In genomic region chrX:13691845-13692334, GRCh38 we compare ENCODE assay signal across 2 cellular contexts.
TF ChIP-seq lines count a peak whose summit lies in the region.

No MANE protein-coding gene starts in this region.

TF ChIP-seq in HEK293, 187 proteins besides CTCF, POLR2A, EP300 and RAD21 (continues in another document):
- peak; percentile 87 for TF ChIP-seq OSR2 (tag by site-specific recombination; IDR thresholded peaks at IDR 0.05)
- no peak for TF ChIP-seq ZNF133 (tag by site-specific recombination; IDR thresholded peaks at IDR 0.05)
- TF ChIP-seq ZNF138 (tag by site-specific recombination; IDR thresholded peaks at IDR 0.05; ENCODE audit: borderline replicate concordance) = no peak
- 0 out of 2 replicates have a peak, but pooled peaks have one; percentile 20 for TF ChIP-seq ZNF580 (tag by site-specific recombination; IDR thresholded peaks at IDR 0.05)
- TF ChIP-seq, protein P1, sequence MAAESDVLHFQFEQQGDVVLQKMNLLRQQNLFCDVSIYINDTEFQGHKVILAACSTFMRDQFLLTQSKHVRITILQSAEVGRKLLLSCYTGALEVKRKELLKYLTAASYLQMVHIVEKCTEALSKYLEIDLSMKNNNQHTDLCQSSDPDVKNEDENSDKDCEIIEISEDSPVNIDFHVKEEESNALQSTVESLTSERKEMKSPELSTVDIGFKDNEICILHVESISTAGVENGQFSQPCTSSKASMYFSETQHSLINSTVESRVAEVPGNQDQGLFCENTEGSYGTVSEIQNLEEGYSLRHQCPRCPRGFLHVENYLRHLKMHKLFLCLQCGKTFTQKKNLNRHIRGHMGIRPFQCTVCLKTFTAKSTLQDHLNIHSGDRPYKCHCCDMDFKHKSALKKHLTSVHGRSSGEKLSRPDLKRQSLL (tag by site-specific recombination; IDR thresholded peaks at IDR 0.05) = peak; percentile 63; the same call in 1 of the 2 replicates
- peak; percentile 59 for TF ChIP-seq SP2 (tag by site-specific recombination; IDR thresholded peaks at IDR 0.05)
- peak; percentile 88 for TF ChIP-seq ZNF366 (tag by site-specific recombination; conservative IDR thresholded peaks at IDR 0.05)
- TF ChIP-seq ZNF843 (tag by site-specific recombination; IDR thresholded peaks at IDR 0.05) = peak; percentile 59
- peak; percentile 75 for TF ChIP-seq PRDM10 (tag by site-specific recombination; IDR thresholded peaks at IDR 0.05)
- peak; percentile 50; the same call in 1 of the 2 replicates for TF ChIP-seq ZBTB7A (tag by site-specific recombination; IDR thresholded peaks at IDR 0.05; ENCODE audit: low read depth)
- peak; percentile 54; the same call in 1 of the 2 replicates for TF ChIP-seq ZBTB17 (tag by site-specific recombination; IDR thresholded peaks at IDR 0.05)
- peak; percentile 100 for TF ChIP-seq ZNF121 (tag by site-specific recombination; IDR thresholded peaks at IDR 0.05)
- peak; percentile 60; the same call in 1 of the 2 replicates for TF ChIP-seq ZBTB48 (tag by site-specific recombination; IDR thresholded peaks at IDR 0.05)
- TF ChIP-seq ZFP37 (tag by site-specific recombination; IDR thresholded peaks at IDR 0.05) = peak; percentile 72
- no peak for TF ChIP-seq KLF7 (tag by site-specific recombination; IDR thresholded peaks at IDR 0.05; ENCODE audit: borderline replicate concordance)
- peak; percentile 60; the same call in 1 of the 2 replicates for TF ChIP-seq ZBTB21 (tag by site-specific recombination; IDR thresholded peaks at IDR 0.05)
- peak; percentile 85 for TF ChIP-seq ZNF18 (tag by site-specific recombination; IDR thresholded peaks at IDR 0.05)
- peak; percentile 86 for TF ChIP-seq GFI1B (tag by site-specific recombination; IDR thresholded peaks at IDR 0.05)
- peak; percentile 12; the same call in 1 of the 2 replicates for TF ChIP-seq ZNF10 (tag by site-specific recombination; IDR thresholded peaks at IDR 0.05)
- TF ChIP-seq ZNF600 (tag by site-specific recombination; IDR thresholded peaks at IDR 0.05) = peak; percentile 70
- TF ChIP-seq ZNF791 (tag by site-specific recombination; IDR thresholded peaks at IDR 0.05) = no peak
- TF ChIP-seq ZNF610 (tag by site-specific recombination; IDR thresholded peaks at IDR 0.05; ENCODE audit: borderline replicate concordance) = no peak
- TF ChIP-seq ZNF629 (tag by site-specific recombination; IDR thresholded peaks at IDR 0.05) = peak; percentile 88
- TF ChIP-seq ZNF324 (tag by site-specific recombination; IDR thresholded peaks at IDR 0.05) = 0 out of 2 replicates have a peak, but pooled peaks have one; percentile 46
- 0 out of 2 replicates have a peak, but pooled peaks have one; percentile 31 for TF ChIP-seq KLF17 (tag by site-specific recombination; IDR thresholded peaks at IDR 0.05)
- TF ChIP-seq ZNF394 (tag by site-specific recombination; IDR thresholded peaks at IDR 0.05; ENCODE audit: borderline replicate concordance) = peak; percentile 96
- no peak for TF ChIP-seq ZNF548 (tag by site-specific recombination; IDR thresholded peaks at IDR 0.05)

TF ChIP-seq in GM12878, 131 proteins besides CTCF, POLR2A, EP300 and RAD21:
- 0 out of 2 replicates have a peak, but pooled peaks have one; percentile 11 for TF ChIP-seq POLR2AphosphoS5 (IDR thresholded peaks at IDR 0.05; ENCODE audit: low read length)
- peak; percentile 21; the same call in 1 of the 2 replicates for TF ChIP-seq CREM (IDR thresholded peaks at IDR 0.05; ENCODE audit: low read depth)
- no peak for TF ChIP-seq FOS (IDR thresholded peaks at IDR 0.05; ENCODE audit: borderline replicate concordance, extremely low read depth, insufficient read length)
- TF ChIP-seq, protein P2, sequence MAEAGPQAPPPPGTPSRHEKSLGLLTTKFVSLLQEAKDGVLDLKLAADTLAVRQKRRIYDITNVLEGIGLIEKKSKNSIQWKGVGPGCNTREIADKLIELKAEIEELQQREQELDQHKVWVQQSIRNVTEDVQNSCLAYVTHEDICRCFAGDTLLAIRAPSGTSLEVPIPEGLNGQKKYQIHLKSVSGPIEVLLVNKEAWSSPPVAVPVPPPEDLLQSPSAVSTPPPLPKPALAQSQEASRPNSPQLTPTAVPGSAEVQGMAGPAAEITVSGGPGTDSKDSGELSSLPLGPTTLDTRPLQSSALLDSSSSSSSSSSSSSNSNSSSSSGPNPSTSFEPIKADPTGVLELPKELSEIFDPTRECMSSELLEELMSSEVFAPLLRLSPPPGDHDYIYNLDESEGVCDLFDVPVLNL (IDR thresholded peaks at IDR 0.05; ENCODE audit: low read depth, low read length) = no peak
- no peak for TF ChIP-seq CBX5 (IDR thresholded peaks at IDR 0.05; ENCODE audit: low read depth)
- TF ChIP-seq NBN (IDR thresholded peaks at IDR 0.05) = no peak
- peak; percentile 41 for TF ChIP-seq BCL3 (IDR thresholded peaks at IDR 0.05; ENCODE audit: borderline replicate concordance, insufficient read depth, low read depth, low read length, poor library complexity, severe bottlenecking)
- TF ChIP-seq, protein P3, sequence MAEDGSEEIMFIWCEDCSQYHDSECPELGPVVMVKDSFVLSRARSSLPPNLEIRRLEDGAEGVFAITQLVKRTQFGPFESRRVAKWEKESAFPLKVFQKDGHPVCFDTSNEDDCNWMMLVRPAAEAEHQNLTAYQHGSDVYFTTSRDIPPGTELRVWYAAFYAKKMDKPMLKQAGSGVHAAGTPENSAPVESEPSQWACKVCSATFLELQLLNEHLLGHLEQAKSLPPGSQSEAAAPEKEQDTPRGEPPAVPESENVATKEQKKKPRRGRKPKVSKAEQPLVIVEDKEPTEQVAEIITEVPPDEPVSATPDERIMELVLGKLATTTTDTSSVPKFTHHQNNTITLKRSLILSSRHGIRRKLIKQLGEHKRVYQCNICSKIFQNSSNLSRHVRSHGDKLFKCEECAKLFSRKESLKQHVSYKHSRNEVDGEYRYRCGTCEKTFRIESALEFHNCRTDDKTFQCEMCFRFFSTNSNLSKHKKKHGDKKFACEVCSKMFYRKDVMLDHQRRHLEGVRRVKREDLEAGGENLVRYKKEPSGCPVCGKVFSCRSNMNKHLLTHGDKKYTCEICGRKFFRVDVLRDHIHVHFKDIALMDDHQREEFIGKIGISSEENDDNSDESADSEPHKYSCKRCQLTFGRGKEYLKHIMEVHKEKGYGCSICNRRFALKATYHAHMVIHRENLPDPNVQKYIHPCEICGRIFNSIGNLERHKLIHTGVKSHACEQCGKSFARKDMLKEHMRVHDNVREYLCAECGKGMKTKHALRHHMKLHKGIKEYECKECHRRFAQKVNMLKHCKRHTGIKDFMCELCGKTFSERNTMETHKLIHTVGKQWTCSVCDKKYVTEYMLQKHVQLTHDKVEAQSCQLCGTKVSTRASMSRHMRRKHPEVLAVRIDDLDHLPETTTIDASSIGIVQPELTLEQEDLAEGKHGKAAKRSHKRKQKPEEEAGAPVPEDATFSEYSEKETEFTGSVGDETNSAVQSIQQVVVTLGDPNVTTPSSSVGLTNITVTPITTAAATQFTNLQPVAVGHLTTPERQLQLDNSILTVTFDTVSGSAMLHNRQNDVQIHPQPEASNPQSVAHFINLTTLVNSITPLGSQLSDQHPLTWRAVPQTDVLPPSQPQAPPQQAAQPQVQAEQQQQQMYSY (CRISPR knock-in tag; IDR thresholded peaks at IDR 0.05) = no peak
- no peak for TF ChIP-seq POLR2AphosphoS2 (IDR thresholded peaks at IDR 0.05; ENCODE audit: low read depth, low read length)
- TF ChIP-seq RCOR1 (conservative IDR thresholded peaks at IDR 0.05; ENCODE audit: low read depth, low read length) = no peak
- peak; percentile 45 for TF ChIP-seq ATF7 (IDR thresholded peaks at IDR 0.05; ENCODE audit: low read depth)
